10 cellular contexts compared by ENCODE assay signal in the genomic region with DNA sequence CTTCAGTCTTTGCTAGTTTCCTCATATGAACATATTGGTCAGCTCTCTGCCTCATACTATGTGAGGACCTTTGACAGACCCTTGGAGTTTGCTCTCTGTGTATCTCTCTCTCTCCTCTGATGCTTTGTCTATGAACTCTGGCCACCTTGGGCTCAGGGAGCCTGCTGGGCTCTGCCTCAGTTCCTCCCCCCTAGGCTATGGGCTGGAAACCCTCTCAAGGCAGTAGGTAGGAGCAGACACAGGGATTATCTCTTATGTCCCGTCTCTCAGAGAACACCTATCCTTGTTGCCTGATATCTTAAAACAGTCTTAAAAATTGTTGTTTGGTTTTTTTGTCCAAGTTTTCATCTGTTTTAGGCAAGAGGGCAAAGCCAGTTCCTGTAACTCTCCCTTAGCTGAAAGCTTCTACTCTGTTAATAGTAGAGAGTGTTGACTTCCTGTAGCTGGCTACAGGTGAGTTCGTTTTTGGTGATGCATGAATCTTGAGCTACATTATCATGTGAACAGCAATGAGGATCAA.
"Had no signal": no experiment of that assay in that cellular context is flagged by ENCODE, and none has a peak within 500 bp of the region (broad histone marks: within the 10 kb centered on the region; RNA-seq: fewer than 3 reads in every experiment).

No MANE protein-coding gene starts in this region.

- FAIRE-seq: H1, H54 had no signal

- H3K4me3 ChIP-seq: GM23248, GM23338, HAP-1 had no signal

- H3K9ac ChIP-seq: GM23248 had no signal

- H2AFZ ChIP-seq: GM23248, GM23338 had no signal

- DNase-seq: GM23248, GOT3, H7, HCEC 1CT, HFFc6 had no signal

- ATAC-seq: GM23338, HCT116 had no signal

- H3K4me2 ChIP-seq: GM23338 had no signal

- H3K4me3 Mint-ChIP-seq: GM23338, HFFc6 had no signal

- H3K9me3 Mint-ChIP-seq: GM23338, HFFc6 had no signal

- H3K36me3 ChIP-seq: HAP-1 had no signal

- H3K4me1 Mint-ChIP-seq: GM23338 had no signal

- H3K27ac Mint-ChIP-seq: GM23338, HFFc6 had no signal

- H3K4me1 ChIP-seq: HAP-1 had no signal

- H3K27ac ChIP-seq: GM23248 had no signal
